21 cellular contexts compared by ENCODE assay signal in genomic region chr2:46338674-46339073, GRCh38. TPM values are rescaled to one million over a fixed set of nuclear protein-coding genes. Genes with fewer than 3 reads are reported as not detected.
DNase-seq lines count a peak whose midpoint lies in the region; ATAC-seq, FAIRE-seq and TF ChIP-seq lines count a peak whose summit lies in the region.
"Had no signal": no experiment of that assay in that cellular context is flagged by ENCODE, and none has a peak within 500 bp of the region (broad histone marks: within the 10 kb centered on the region; RNA-seq: fewer than 3 reads in every experiment).

No MANE protein-coding gene starts in this region.

- H2BK12ac ChIP-seq in H1 (ENCODE audit: low read depth, low read length), result no peak overlapping the region

- H3K79me2 ChIP-seq in H1 (ENCODE audit: control insufficient read depth in 1 of 2, insufficient read depth in 2 of 2, low read length in 2 of 2), result no peaks in the 10 kb centered on the region

- H3K56ac ChIP-seq in H1 (replicated peaks; ENCODE audit: insufficient read length, low read depth, low read length), result no peak overlapping the region

- 18% methylated on average over 4 of the region's 4 CpGs for WGBS in right cardiac atrium
- WGBS in H1 (ENCODE audit: extremely low coverage in 1 of 2, insufficient coverage in 1 of 2, insufficient read length in 1 of 2, insufficient replicate concordance in 2 of 2, low coverage in 1 of 2, low lambda C conversion rate in 2 of 2, missing lambda C conversion rate in 1 of 2), 2 experiments, result 87% methylated on average over 4 of the region's 4 CpGs; no CpG with 5 or more reads in 1 of the 2 experiments
- WGBS in pancreas, 2 donors, result 17 to 18% methylated on average over 4 of the region's 4 CpGs

- no peaks in the 10 kb centered on the region for H3K27me3 ChIP-seq in right cardiac atrium (ENCODE audit: control insufficient read depth, insufficient read depth)
- H3K27me3 ChIP-seq in H1 (replicated peaks in 1 of 4; ENCODE audit: control insufficient read depth in 3 of 4, extremely low read depth in 1 of 4, insufficient read depth in 3 of 4, low read length in 3 of 4), result no peaks in the 10 kb centered on the region; a peak in 1 of 7 replicates
- H3K27me3 ChIP-seq in pancreas, result no peaks in the 10 kb centered on the region
- H3K27me3 ChIP-seq in vagina, result no peaks in the 10 kb centered on the region
- H3K27me3 ChIP-seq: sigmoid colon had no signal

- H3K36me3 ChIP-seq in H1 (ENCODE audit: control insufficient read depth in 2 of 4, insufficient read depth in 4 of 4, low read length in 3 of 4) (no peaks in the 10 kb centered on the region), pancreas (no peaks in the 10 kb centered on the region), vagina (no peaks in the 10 kb centered on the region)
- H3K36me3 ChIP-seq: sigmoid colon, WERI-Rb-1 had no signal

- intact Hi-C loops in right cardiac atrium (cut with DNase I) (loop anchor here in 1 of 4 donors (5.0 kb wide), 1 partner anchor 41 kb away; the partner anchor contains the start of gene EPAS1), cardiac septum (cut with DNase I) (loop anchor here (10.0 kb wide), 1 partner anchor 506 kb away; no protein-coding TSS in a partner anchor), pancreas (cut with DNase I) (no loop called here), vagina (cut with DNase I) (no loop called here)

- H3K4me1 ChIP-seq in right cardiac atrium (ENCODE audit: control insufficient read depth, insufficient read depth, low read length), result peaks cover 60% of the 10 kb centered on the region
- peaks cover 0 to 9% (median 7%) of the 10 kb centered on the region in 4 experiments; a peak in 6 of 7 replicates for H3K4me1 ChIP-seq in H1 (replicated peaks in 1 of 4; ENCODE audit: control insufficient read depth in 3 of 4, insufficient read depth in 4 of 4, low read length in 3 of 4)
- peaks cover 62 to 67% (median 64%) of the 10 kb centered on the region in 3 donors for H3K4me1 ChIP-seq in pancreas
- H3K4me1 ChIP-seq in vagina, result peaks cover 71% of the 10 kb centered on the region

- POLR2A ChIA-PET in H1 (lab: Charles Lee; ENCODE audit: partially characterized antibody), result interaction anchor here (1.1 kb wide), 1 partner anchor 9 kb away, joined by 3 read pairs; no protein-coding TSS in a partner anchor

- H2AFZ ChIP-seq in H1 (ENCODE audit: low read length), result no peak overlapping the region
- H2AFZ ChIP-seq: PC-9 had no signal

- no peaks in the 10 kb centered on the region for H4K20me1 ChIP-seq in H1 (replicated peaks in 1 of 2; ENCODE audit: control insufficient read depth in 1 of 2, insufficient read depth in 2 of 2, low read length in 2 of 2)

- TF ChIP-seq CTCF in H1 (IDR thresholded peaks at IDR 0.05; ENCODE audit: control extremely low read depth in 1 of 3, insufficient read depth in 1 of 3, low read depth in 1 of 3, low read length in 3 of 3) (no peak), pancreas (IDR thresholded peaks at IDR 0.05) (no peak), vagina (IDR thresholded peaks at IDR 0.05) (no peak)

- no peak for TF ChIP-seq EP300 in H1 (IDR thresholded peaks at IDR 0.05; ENCODE audit: borderline replicate concordance in 1 of 2, low read depth in 2 of 2, low read length in 2 of 2)

- no peak overlapping the region for H2BK120ac ChIP-seq in H1 (replicated peaks; ENCODE audit: low read depth, low read length)

- H2BK5ac ChIP-seq in H1 (ENCODE audit: low read depth, low read length), result no peak overlapping the region

- H4K8ac ChIP-seq in H1 (ENCODE audit: extremely low read depth, insufficient read depth, low read length), result no peak overlapping the region

- H3K14ac ChIP-seq in H1 (ENCODE audit: insufficient read length), result no peak overlapping the region

- FAIRE-seq in H1 (lab: Jason Lieb, UNC) (no peak), pancreas (lab: Jason Lieb, UNC) (no peak)
- FAIRE-seq: GM12878 had no signal

- H2BK20ac ChIP-seq in H1 (ENCODE audit: low read length), result no peak overlapping the region

- H3K4ac ChIP-seq in H1 (replicated peaks; ENCODE audit: insufficient read length, low read depth, low read length), result no peak overlapping the region

- no peaks in the 10 kb centered on the region for H3K23me2 ChIP-seq in H1 (ENCODE audit: low read depth, low read length)

- H2AK5ac ChIP-seq in H1 (ENCODE audit: low read depth, low read length), result no peak overlapping the region

- no peak overlapping the region for H3K18ac ChIP-seq in H1 (ENCODE audit: extremely low read depth, low read length)

- H2BK15ac ChIP-seq in H1 (ENCODE audit: low read length), result no peak overlapping the region

- ATAC-seq in right cardiac atrium (no peak), pancreas (peak; percentile 36 to 60 (median 52)), HG02885 (IDR thresholded peaks at IDR 0.05; ENCODE audit: poor library complexity, unreplicated experiment) (no peak)
- ATAC-seq: GM12878 had no signal

- H3K4me2 ChIP-seq in H1 (ENCODE audit: insufficient read depth in 1 of 2, low read depth in 2 of 2, low read length in 2 of 2), result no peak overlapping the region
- H3K4me2 ChIP-seq: PC-9 had no signal

- H3K23ac ChIP-seq in H1 (ENCODE audit: insufficient read length), result no peak overlapping the region

- peak overlapping the region; percentile 61 for H3K27ac ChIP-seq in right cardiac atrium (ENCODE audit: low read length)
- H3K27ac ChIP-seq in H1 (ENCODE audit: low read depth, low read length), result no peak overlapping the region
- peak overlapping the region; percentile 23 to 53 (median 38) for H3K27ac ChIP-seq in pancreas
- H3K27ac ChIP-seq in vagina, result peak overlapping the region; percentile 82
- H3K27ac ChIP-seq: PC-9, WERI-Rb-1 had no signal

- H3K9me3 ChIP-seq in right cardiac atrium (ENCODE audit: control insufficient read depth, low read length) (no peaks in the 10 kb centered on the region), H1 (ENCODE audit: insufficient read depth in 2 of 2, low read depth in 1 of 2, low read length in 1 of 2) (no peaks in the 10 kb centered on the region), pancreas (no peaks in the 10 kb centered on the region), vagina (no peaks in the 10 kb centered on the region)
- H3K9me3 ChIP-seq: sigmoid colon had no signal

- TF ChIP-seq RAD21 in H1 (IDR thresholded peaks at IDR 0.05 in 1 of 2, conservative IDR thresholded peaks at IDR 0.05 in 1 of 2; ENCODE audit: low read depth in 2 of 2, low read length in 2 of 2), result no peak

- CTCF ChIA-PET in H1 (lab: Charles Lee; ENCODE audit: partially characterized antibody), result interaction anchor here (0.7 to 2.5 kb wide), 10 partner anchors 9 to 346 kb away, joined by 3 to 13 read pairs (median 3); no protein-coding TSS in a partner anchor

- no peak overlapping the region for H3K4me3 ChIP-seq in right cardiac atrium (ENCODE audit: low read length)
- no peak overlapping the region for H3K4me3 ChIP-seq in H1 (ENCODE audit: extremely low read depth in 1 of 4, insufficient read depth in 2 of 4, low read depth in 3 of 4, low read length in 4 of 4)
- H3K4me3 ChIP-seq in pancreas, result no peak overlapping the region
- no peak overlapping the region for H3K4me3 ChIP-seq in vagina
- H3K4me3 ChIP-seq: GM12878, PC-9, sigmoid colon had no signal

- DNase-seq in right cardiac atrium (peak in 1 of 3 donors; percentile 37), cardiac septum (ENCODE audit: low spot score) (no peak), H1 (ENCODE audit: low read depth in 1 of 2, low spot score in 2 of 2) (no peak), pancreas (peak in 3 of 6 donors; percentile 34 to 63 (median 60)), vagina (ENCODE audit: extremely low spot score in 2 of 2) (no peak), glomerular visceral epithelial cell (ENCODE audit: extremely low spot score) (no peak)
- no peak for DNase-seq in NK-92 treated with Interleukin-12 subunit alpha and Interleukin-12 subunit beta, amount 100 ng/mL, for 24 hours (lab: John Stamatoyannopoulos, UW)
- DNase-seq: activated CD4-positive, alpha-beta T cell treated with anti-CD3 and anti-CD28 coated beads, Interleukin-2, amount 10 ng/mL, durations not matched to agents 24 days and 14 days; activated CD8-positive, alpha-beta memory T cell treated with anti-CD3 and anti-CD28 coated beads for 24 hours; amniotic stem cell; DMS153; H9; NCI-H2029 treated with DMSO at 0.1 percent for 48 hours; NCI-H526 treated with DMSO at 0.1 percent for 48 hours; PC-9; SIG-M5; sigmoid colon; T1000; WERI-Rb-1 had no signal

- H3K9ac ChIP-seq in H1 (replicated peaks in 1 of 4; ENCODE audit: extremely low read depth in 1 of 4, low read depth in 3 of 4, low read length in 3 of 4), result no peak overlapping the region

- no peak for TF ChIP-seq POLR2A in H1 (IDR thresholded peaks at IDR 0.05; ENCODE audit: control extremely low read depth in 1 of 2, low read depth in 2 of 2, low read length in 2 of 2)
- no peak for TF ChIP-seq POLR2A in vagina (IDR thresholded peaks at IDR 0.05)

- H3K79me1 ChIP-seq in H1 (ENCODE audit: low read depth, low read length), result no peaks in the 10 kb centered on the region

- no peak overlapping the region for H4K5ac ChIP-seq in H1 (ENCODE audit: insufficient read length, low read depth, low read length)

- no peak overlapping the region for H4K91ac ChIP-seq in H1 (replicated peaks; ENCODE audit: insufficient read length, low read length)

TF ChIP-seq in H1, 55 proteins besides CTCF, POLR2A, EP300 and RAD21:
- TF ChIP-seq, protein P1, sequence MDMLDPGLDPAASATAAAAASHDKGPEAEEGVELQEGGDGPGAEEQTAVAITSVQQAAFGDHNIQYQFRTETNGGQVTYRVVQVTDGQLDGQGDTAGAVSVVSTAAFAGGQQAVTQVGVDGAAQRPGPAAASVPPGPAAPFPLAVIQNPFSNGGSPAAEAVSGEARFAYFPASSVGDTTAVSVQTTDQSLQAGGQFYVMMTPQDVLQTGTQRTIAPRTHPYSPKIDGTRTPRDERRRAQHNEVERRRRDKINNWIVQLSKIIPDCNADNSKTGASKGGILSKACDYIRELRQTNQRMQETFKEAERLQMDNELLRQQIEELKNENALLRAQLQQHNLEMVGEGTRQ (IDR thresholded peaks at IDR 0.05; ENCODE audit: low read length), result no peak
- TF ChIP-seq MAFK (IDR thresholded peaks at IDR 0.05; ENCODE audit: low read depth, low read length), result peak; percentile 67; the same call in 1 of the 2 replicates
- TF ChIP-seq BACH1 (IDR thresholded peaks at IDR 0.05; ENCODE audit: low read length), result peak; percentile 63

RNA-seq across cellular contexts. Expression of gene EPAS1, which starts 41.5 kb away (rescaled TPM):
- total RNA-seq in right cardiac atrium (100 to 1,000 TPM; 210 to 340 (median 268) TPM), cardiac septum (139 TPM), pancreas (100 to 1,000 TPM in 2 of 6 donors, 10 to 100 TPM in 4; 61.8 to 165 (median 85.8) TPM), vagina (222 TPM)
- polyA plus RNA-seq in right cardiac atrium (149 TPM), H1 (2011; rRNA removed) (1.8 and 2.0 TPM in 2 replicates), pancreas (10 to 100 TPM; 35.6 to 69.1 TPM)
- total RNA-seq in H1 (2021; fragmentation: NEBNext Ultra II Directional; extraction: Animal tissue kit (Norgen Biotek cat#: 25700)), result 3.7 and 4.9 TPM in 2 replicates
- polyA plus RNA-seq in H1 (2011; cell fraction: cytosol; rRNA removed), result 0.72 TPM
- polyA plus RNA-seq in H1 (2011; cell fraction: nucleus; rRNA removed), result 2.0 TPM
- 1.5 to 2.6 TPM (median 1.8 TPM) in 4 replicates for polyA plus RNA-seq in H1 (2012, experiment 1 of 2)
- 1.1 TPM for polyA plus RNA-seq in H1 (2012, experiment 2 of 2)
- polyA plus RNA-seq in H1 (2013, experiment 1 of 2), result 2.6 TPM
- 2.6 TPM for polyA plus RNA-seq in H1 (2013, experiment 2 of 2)
- polyA minus RNA-seq in H1 (2011; rRNA and poly(A)+ RNA removed), result 1.7 and 2.5 TPM in 2 replicates
- 16.8 TPM for polyA minus RNA-seq in H1 (2011; cell fraction: cytosol; rRNA and poly(A)+ RNA removed)
- 3.8 TPM for polyA minus RNA-seq in H1 (2011; cell fraction: nucleus; rRNA and poly(A)+ RNA removed)

Comparison
In these comparisons a context has a peak if more than half of its experiments do, and no peak if none do; other contexts are left out.
1. ATAC-seq: peak in pancreas (4 of 4); none in right cardiac atrium (0 of 2) and HG02885 (single experiment).
2. RNA of gene EPAS1, which starts 41.5 kb away (total RNA-seq): 210 to 340 TPM in right cardiac atrium, 222 TPM in vagina (single experiment), 139 TPM in cardiac septum (single experiment) and 61.8 to 165 TPM in pancreas; 3.7 to 4.9 TPM in H1; every median in the first group is over 10 times any median in the second.